In genomic region chr12:117093431-117093830, GRCh38 we compare ENCODE assay signal across 25 cellular contexts. TPM values are rescaled to one million over a fixed set of nuclear protein-coding genes. Genes with fewer than 3 reads are reported as not detected.
A peak's percentile ranks its signal among the peaks of the same experiment; 100 is the strongest.
DNase-seq lines count a peak whose midpoint lies in the region; ATAC-seq and TF ChIP-seq lines count a peak whose summit lies in the region.
"Had no signal": no experiment of that assay in that cellular context is flagged by ENCODE, and none has a peak within 500 bp of the region (broad histone marks: within the 10 kb centered on the region; RNA-seq: fewer than 3 reads in every experiment).

No MANE protein-coding gene starts in this region.

- H2AFZ ChIP-seq in Loucy (ENCODE audit: low read length), result no peak overlapping the region
- H2AFZ ChIP-seq: GM23248, PC-9 had no signal

- no peak overlapping the region for H3K27ac ChIP-seq in BLaER1 treated with 17β-estradiol and CSF1 and Interleukin-3, amounts not matched to agents 10 nM and 100 nM
- H3K27ac ChIP-seq in body of pancreas, result peak overlapping the region; percentile 84 to 95 (median 88)
- no peak overlapping the region for H3K27ac ChIP-seq in spleen
- H3K27ac ChIP-seq: GM23248, KMS-11, PC-9, SJCRH30 had no signal

- no peak for TF ChIP-seq CTCF in Loucy (conservative IDR thresholded peaks at IDR 0.05; ENCODE audit: low read length)
- TF ChIP-seq CTCF in body of pancreas (IDR thresholded peaks at IDR 0.05), result no peak
- TF ChIP-seq CTCF in spleen (IDR thresholded peaks at IDR 0.05 in 8 of 11, conservative IDR thresholded peaks at IDR 0.05 in 3 of 11), result no peak

- intact Hi-C loops in body of pancreas (cut with DNase I), result no loop called here
- intact Hi-C loops in spleen (cut with DNase I; ENCODE audit: low total_unique reads), result no loop called here

- H3K4me1 ChIP-seq in BLaER1 treated with 17β-estradiol and CSF1 and Interleukin-3, amounts not matched to agents 10 nM and 100 nM, result peaks cover 18 to 49% (median 32%) of the 10 kb centered on the region in 10 experiments
- H3K4me1 ChIP-seq in Loucy (ENCODE audit: insufficient read depth, low read length, poor library complexity, severe bottlenecking) (peaks cover 62% of the 10 kb centered on the region), body of pancreas (peaks cover 100% of the 10 kb centered on the region), spleen (peaks cover 0 to 19% (median 12%) of the 10 kb centered on the region in 6 donors)
- H3K4me1 ChIP-seq: BE2C, SJCRH30 had no signal

- H3K4me2 ChIP-seq in BLaER1 treated with 17β-estradiol and CSF1 and Interleukin-3, amounts not matched to agents 10 nM and 100 nM, result peak overlapping the region in 8 of 11 experiments; percentile 5 to 57 (median 45); a peak in 11 of 22 replicates
- peak overlapping the region; percentile 99 for H3K4me2 ChIP-seq in Loucy (ENCODE audit: low read depth, low read length, poor library complexity, severe bottlenecking)
- H3K4me2 ChIP-seq: KMS-11, PC-9 had no signal

- DNase-seq in body of pancreas (no peak), spleen (peak; percentile 43), amygdala (lab: John Stamatoyannopoulos, UW) (no peak)
- DNase-seq: BE2C; CD4-positive, CD25-positive, alpha-beta regulatory T cell; GM23248; H7; IMR-90; NCI-H1092; NCI-H1417 treated with DMSO at 0.1 percent for 48 hours; NCI-H1694 treated with DMSO at 0.1 percent for 48 hours; NCI-H2081; NCI-H446 treated with DMSO at 0.1 percent for 48 hours; NCI-H526 treated with DMSO at 0.1 percent for 48 hours; PC-9; SJCRH30 had no signal

- H3K9me3 ChIP-seq in BLaER1 treated with 17β-estradiol and CSF1 and Interleukin-3, amounts not matched to agents 10 nM and 100 nM (replicated peaks in 1 of 11), result peaks cover 17 to 22% (median 20%) of the 10 kb centered on the region in 11 experiments
- H3K9me3 ChIP-seq in Loucy (ENCODE audit: insufficient read depth, low read depth, low read length) (peaks cover 6% of the 10 kb centered on the region; the same call in 1 of the 2 replicates), body of pancreas (no peaks in the 10 kb centered on the region), spleen (peaks cover 0 to 23% (median 16%) of the 10 kb centered on the region in 8 donors)
- H3K9me3 ChIP-seq: BE2C, SJCRH30 had no signal

- H3K9ac ChIP-seq in BLaER1 treated with 17β-estradiol and CSF1 and Interleukin-3, amounts not matched to agents 10 nM and 100 nM, result no peak overlapping the region
- H3K9ac ChIP-seq in Loucy (ENCODE audit: low read depth, low read length, poor library complexity, severe bottlenecking), result no peak overlapping the region
- H3K9ac ChIP-seq: GM23248, KMS-11 had no signal

- TF ChIP-seq POLR2A in body of pancreas (IDR thresholded peaks at IDR 0.05), result no peak
- no peak for TF ChIP-seq POLR2A in spleen (IDR thresholded peaks at IDR 0.05)

- peaks cover 17 to 93% (median 37%) of the 10 kb centered on the region in 11 experiments; a peak in 17 of 22 replicates for H4K20me1 ChIP-seq in BLaER1 treated with 17β-estradiol and CSF1 and Interleukin-3, amounts not matched to agents 10 nM and 100 nM
- peaks cover 84% of the 10 kb centered on the region for H4K20me1 ChIP-seq in Loucy (ENCODE audit: insufficient read depth, low read length, poor library complexity, severe bottlenecking)

- H3K27me3 ChIP-seq in BLaER1 treated with 17β-estradiol and CSF1 and Interleukin-3, amounts not matched to agents 10 nM and 100 nM, result peaks cover 12 to 23% (median 18%) of the 10 kb centered on the region in 11 experiments
- H3K27me3 ChIP-seq in Loucy (ENCODE audit: insufficient read depth, low read length, poor library complexity, severe bottlenecking) (no peaks in the 10 kb centered on the region), body of pancreas (no peaks in the 10 kb centered on the region), spleen (replicated peaks in 1 of 7) (peaks cover 0 to 27% (median 9%) of the 10 kb centered on the region in 7 donors)

- H3K36me3 ChIP-seq in BLaER1 treated with 17β-estradiol and CSF1 and Interleukin-3, amounts not matched to agents 10 nM and 100 nM, result peaks cover 0 to 28% (median 0%) of the 10 kb centered on the region in 11 experiments; a peak in 4 of 22 replicates
- peaks cover 16% of the 10 kb centered on the region for H3K36me3 ChIP-seq in Loucy (ENCODE audit: insufficient read depth, low read length)
- H3K36me3 ChIP-seq in body of pancreas (replicated peaks in 1 of 2; ENCODE audit: insufficient read depth in 1 of 2, low read depth in 2 of 2), result no peaks in the 10 kb centered on the region
- peaks cover 0 to 8% (median 0%) of the 10 kb centered on the region in 6 donors for H3K36me3 ChIP-seq in spleen
- H3K36me3 ChIP-seq: BE2C, SJCRH30 had no signal

- WGBS in body of pancreas, 2 donors, result 72 to 74% methylated on average over 11 of the region's 11 CpGs
- WGBS in spleen, 5 donors, result 80 to 94% (median 90%) methylated on average over 11 of the region's 11 CpGs

- ATAC-seq in body of pancreas (no peak), GM21723 (IDR thresholded peaks at IDR 0.05; ENCODE audit: unreplicated experiment) (no peak), HG03460 (IDR thresholded peaks at IDR 0.05; ENCODE audit: unreplicated experiment) (no peak)
- ATAC-seq: Right ventricle myocardium inferior, SK-N-SH treated with all-trans-retinoic acid at 6 μM for 48 hours had no signal

- H3F3A ChIP-seq in Loucy (ENCODE audit: low read depth), result no peaks in the 10 kb centered on the region

- H3K9me2 ChIP-seq in Loucy (replicated peaks; ENCODE audit: low read depth, low read length), result no peaks in the 10 kb centered on the region

- no peak overlapping the region for H3K4me3 ChIP-seq in BLaER1 treated with 17β-estradiol and CSF1 and Interleukin-3, amounts not matched to agents 10 nM and 100 nM
- peak overlapping the region; percentile 36 for H3K4me3 ChIP-seq in Loucy (ENCODE audit: low read length, poor library complexity, severe bottlenecking)
- H3K4me3 ChIP-seq in body of pancreas, result no peak overlapping the region
- no peak overlapping the region for H3K4me3 ChIP-seq in spleen
- H3K4me3 ChIP-seq: GM23248, PC-9, SJCRH30 had no signal

- peaks cover 100% of the 10 kb centered on the region for H3K79me2 ChIP-seq in Loucy (ENCODE audit: insufficient read depth, low read length)

RNA-seq across cellular contexts. Expression of gene TESC, which starts 5.8 kb away (rescaled TPM):
- total RNA-seq in body of pancreas, result 100 to 1,000 TPM; 110 to 127 TPM
- 10 to 100 TPM in 5 of 7 donors, 1 to 10 TPM in 2; 5.5 to 26.9 (median 20.3) TPM for total RNA-seq in spleen
- 10 to 100 TPM in 2 of 3 donors, 1 to 10 TPM in 1; 5.5 to 16.1 (median 10.9) TPM for polyA plus RNA-seq in spleen
- total RNA-seq: A673, GM23248, PC-9, RPMI7951 had no signal

Comparison
In these comparisons a context has a peak if more than half of its experiments do, and no peak if none do; other contexts are left out.
1. H3K27ac ChIP-seq: peak in body of pancreas (4 of 4); none in BLaER1 treated with 17β-estradiol and CSF1 and Interleukin-3, amounts not matched to agents 10 nM and 100 nM (0 of 11) and spleen (0 of 8).